In the genomic region with DNA sequence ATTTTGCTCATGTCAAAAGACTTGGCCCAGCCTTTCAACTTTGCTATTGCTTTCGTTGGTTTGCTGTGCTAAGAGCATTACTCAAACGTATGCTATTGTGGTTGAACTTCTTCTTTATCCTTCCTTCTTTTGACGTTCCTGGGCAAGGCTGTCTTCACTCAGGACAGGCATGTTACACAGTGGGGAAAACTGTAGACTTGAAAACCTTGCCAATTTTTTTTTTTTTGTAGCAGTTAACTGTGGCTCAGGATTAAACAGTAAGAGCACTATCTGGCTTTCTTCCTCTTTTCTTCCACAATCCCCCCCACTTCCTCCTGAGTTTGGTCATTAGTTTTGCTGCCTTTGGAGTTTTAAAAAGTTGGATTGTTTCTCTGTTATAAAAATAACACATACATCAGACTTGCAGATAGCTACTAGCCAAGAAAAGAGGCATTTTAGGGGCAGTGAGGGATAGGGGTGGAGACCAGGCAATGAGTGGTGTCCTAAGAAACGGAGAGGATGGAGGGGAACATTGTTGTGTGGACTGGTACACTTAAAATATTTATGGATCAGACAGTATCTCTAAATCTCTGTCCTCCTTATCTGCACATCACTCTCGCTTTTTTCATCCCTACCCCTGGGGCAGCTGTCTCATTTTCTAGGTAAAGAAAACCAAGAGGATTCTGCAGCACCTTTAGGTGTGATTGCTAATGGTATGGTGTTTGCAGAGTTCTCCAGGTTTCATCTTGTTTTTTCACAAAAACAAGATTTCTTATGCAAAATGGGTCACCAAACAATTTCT, we compare ENCODE assay signal across 10 cellular contexts.
DNase-seq lines count a peak whose midpoint lies in the region; ATAC-seq, FAIRE-seq and TF ChIP-seq lines count a peak whose summit lies in the region.
"Had no signal": no experiment of that assay in that cellular context is flagged by ENCODE, and none has a peak within 500 bp of the region (broad histone marks: within the 10 kb centered on the region; RNA-seq: fewer than 3 reads in every experiment).

No MANE protein-coding gene starts in this region.

- H3K4me2 ChIP-seq in HepG2 (ENCODE audit: low read depth, low read length) = no peak overlapping the region

- WGBS in liver = 64% methylated on average over 5 of the region's 5 CpGs
- WGBS in HepG2 (ENCODE audit: low lambda C conversion rate) = 91% methylated on average over 5 of the region's 5 CpGs

- TF ChIP-seq RAD21 in liver (IDR thresholded peaks at IDR 0.05) = peak; percentile 29 to 35
- no peak for TF ChIP-seq RAD21 in HepG2 (CRISPR knock-in tag; IDR thresholded peaks at IDR 0.05)

- POLR2A ChIA-PET in HepG2 (lab: Yijun Ruan, JAX) = no interaction called here

- intact Hi-C loops in HepG2 (cut with micrococcal nuclease; ENCODE audit: unreplicated experiment) = no loop called here
- intact Hi-C loops in left colon (cut with DNase I, micrococcal nuclease) = no loop called here

- H3K79me2 ChIP-seq in HepG2 (ENCODE audit: insufficient read depth, low read length) = no peaks in the 10 kb centered on the region

- H3K27me3 ChIP-seq in liver (ENCODE audit: control insufficient read depth in 4 of 4, insufficient read depth in 4 of 4, low read length in 3 of 4) (no peaks in the 10 kb centered on the region), HepG2 (ENCODE audit: control insufficient read depth in 1 of 2, insufficient read depth in 2 of 2, low read length in 2 of 2) (no peaks in the 10 kb centered on the region)

- H3K9me3 ChIP-seq in liver (ENCODE audit: control insufficient read depth in 4 of 4, low read length in 3 of 4) (no peaks in the 10 kb centered on the region), HepG2 (ENCODE audit: low read length) (no peaks in the 10 kb centered on the region)

- no peak for TF ChIP-seq CTCF in liver (IDR thresholded peaks at IDR 0.05; ENCODE audit: low read depth, low read length, missing input control)
- no peak for TF ChIP-seq CTCF in HepG2 (CRISPR knock-in tag; IDR thresholded peaks at IDR 0.05)

- H3K36me3 ChIP-seq in liver (ENCODE audit: control insufficient read depth in 4 of 4, insufficient read depth in 3 of 4, low read depth in 1 of 4, low read length in 3 of 4) = no peaks in the 10 kb centered on the region
- no peaks in the 10 kb centered on the region for H3K36me3 ChIP-seq in HepG2 (replicated peaks in 1 of 2; ENCODE audit: control insufficient read depth in 1 of 2, insufficient read depth in 2 of 2, low read length in 2 of 2)

- DNase-seq in HepG2 (ENCODE audit: low spot score) (no peak), SIG-M5 treated with dmso at 0.1 percent for 504 hours (lab: John Stamatoyannopoulos, UW; ENCODE audit: unreplicated experiment) (peak; percentile 83), kidney tubule cell (ENCODE audit: low spot score) (peak; percentile 65), left colon (no peak), DMS79 (lab: John Stamatoyannopoulos, UW) (no peak), T-helper 2 cell (no peak)

- no peak for ATAC-seq in HepG2
- no peak for ATAC-seq in HG03571 (IDR thresholded peaks at IDR 0.05; ENCODE audit: unreplicated experiment)
- ATAC-seq in left colon = no peak
- ATAC-seq: SK-N-SH treated with all-trans-retinoic acid at 6 μM for 48 hours had no signal

- H3K4me3 ChIP-seq in liver (ENCODE audit: low read depth in 1 of 3, low read length in 3 of 3) (no peak overlapping the region), HepG2 (replicated peaks in 1 of 3; ENCODE audit: insufficient read depth in 1 of 3, low read depth in 2 of 3, low read length in 3 of 3) (no peak overlapping the region)

- no peaks in the 10 kb centered on the region for H4K20me1 ChIP-seq in HepG2 (ENCODE audit: insufficient read depth, low read length)

- in situ Hi-C loops in HepG2 (cut with HindIII; ENCODE audit: extremely low pct_ligation_motif_present, low pct_unique_long_range_greater_than_20kb) = no loop called here

- CTCF ChIA-PET in HepG2 (lab: Yijun Ruan, JAX; ENCODE audit: low intra/inter-chr PET ratio, low total read pairs) = no interaction called here

- no peak for FAIRE-seq in HepG2 (lab: Jason Lieb, UNC)
- FAIRE-seq: endometrium had no signal

- TF ChIP-seq POLR2A in HepG2 (IDR thresholded peaks at IDR 0.05; ENCODE audit: insufficient read depth in 1 of 2, low read depth in 2 of 2, low read length in 2 of 2) = no peak

- no peak overlapping the region for H2AFZ ChIP-seq in HepG2 (ENCODE audit: low read length)

- no peak overlapping the region for H3K9ac ChIP-seq in liver (ENCODE audit: low read depth in 1 of 2, low read length in 2 of 2)
- H3K9ac ChIP-seq in HepG2 (ENCODE audit: insufficient read depth, low read depth, low read length) = no peak overlapping the region

- BruUV-seq in HepG2 (replicated peaks; lab: Mats Ljungman, UMichigan) = no TSS peak

- H3K4me1 ChIP-seq in liver (ENCODE audit: control insufficient read depth in 4 of 4, insufficient read depth in 4 of 4, low read length in 3 of 4) = peaks cover 4 to 11% (median 7%) of the 10 kb centered on the region in 4 donors
- peaks cover 28% of the 10 kb centered on the region for H3K4me1 ChIP-seq in HepG2 (ENCODE audit: insufficient read depth, low read length)

- TF ChIP-seq EP300 in HepG2 (IDR thresholded peaks at IDR 0.05; ENCODE audit: low read depth in 2 of 2, low read length in 2 of 2) (no peak), HepG2 (CRISPR knock-in tag; IDR thresholded peaks at IDR 0.05; ENCODE audit: borderline replicate concordance) (no peak)

- H3K27ac ChIP-seq in liver (ENCODE audit: low read depth in 1 of 2, low read length in 2 of 2) (no peak overlapping the region), HepG2 (ENCODE audit: extremely low read length, insufficient read depth, low read length) (no peak overlapping the region)

TF ChIP-seq in liver, 16 proteins besides CTCF, POLR2A, EP300 and RAD21 (continues in another document):
- TF ChIP-seq SP1 (IDR thresholded peaks at IDR 0.05) (peak; percentile 14), HNF4A (conservative IDR thresholded peaks at IDR 0.05) (no peak)
- TF ChIP-seq, protein P1, sequence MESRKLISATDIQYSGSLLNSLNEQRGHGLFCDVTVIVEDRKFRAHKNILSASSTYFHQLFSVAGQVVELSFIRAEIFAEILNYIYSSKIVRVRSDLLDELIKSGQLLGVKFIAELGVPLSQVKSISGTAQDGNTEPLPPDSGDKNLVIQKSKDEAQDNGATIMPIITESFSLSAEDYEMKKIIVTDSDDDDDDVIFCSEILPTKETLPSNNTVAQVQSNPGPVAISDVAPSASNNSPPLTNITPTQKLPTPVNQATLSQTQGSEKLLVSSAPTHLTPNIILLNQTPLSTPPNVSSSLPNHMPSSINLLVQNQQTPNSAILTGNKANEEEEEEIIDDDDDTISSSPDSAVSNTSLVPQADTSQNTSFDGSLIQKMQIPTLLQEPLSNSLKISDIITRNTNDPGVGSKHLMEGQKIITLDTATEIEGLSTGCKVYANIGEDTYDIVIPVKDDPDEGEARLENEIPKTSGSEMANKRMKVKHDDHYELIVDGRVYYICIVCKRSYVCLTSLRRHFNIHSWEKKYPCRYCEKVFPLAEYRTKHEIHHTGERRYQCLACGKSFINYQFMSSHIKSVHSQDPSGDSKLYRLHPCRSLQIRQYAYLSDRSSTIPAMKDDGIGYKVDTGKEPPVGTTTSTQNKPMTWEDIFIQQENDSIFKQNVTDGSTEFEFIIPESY (IDR thresholded peaks at IDR 0.05) = peak; percentile 16

TF ChIP-seq in HepG2, 621 proteins besides CTCF, POLR2A, EP300 and RAD21:
- TF ChIP-seq HOXD1 (CRISPR knock-in tag; IDR thresholded peaks at IDR 0.05) = no peak
- no peak for TF ChIP-seq ETV5 (CRISPR knock-in tag; IDR thresholded peaks at IDR 0.05; ENCODE audit: borderline replicate concordance)

Comparison
In these comparisons a context has a peak if more than half of its experiments do, and no peak if none do; other contexts are left out.
1. DNase-seq: peak in SIG-M5 treated with dmso at 0.1 percent for 504 hours (single experiment) and kidney tubule cell (single experiment); none in HepG2 (single experiment), left colon (0 of 2), DMS79 (single experiment) and T-helper 2 cell (0 of 5).